8 cellular contexts compared by ENCODE assay signal in the genomic region with DNA sequence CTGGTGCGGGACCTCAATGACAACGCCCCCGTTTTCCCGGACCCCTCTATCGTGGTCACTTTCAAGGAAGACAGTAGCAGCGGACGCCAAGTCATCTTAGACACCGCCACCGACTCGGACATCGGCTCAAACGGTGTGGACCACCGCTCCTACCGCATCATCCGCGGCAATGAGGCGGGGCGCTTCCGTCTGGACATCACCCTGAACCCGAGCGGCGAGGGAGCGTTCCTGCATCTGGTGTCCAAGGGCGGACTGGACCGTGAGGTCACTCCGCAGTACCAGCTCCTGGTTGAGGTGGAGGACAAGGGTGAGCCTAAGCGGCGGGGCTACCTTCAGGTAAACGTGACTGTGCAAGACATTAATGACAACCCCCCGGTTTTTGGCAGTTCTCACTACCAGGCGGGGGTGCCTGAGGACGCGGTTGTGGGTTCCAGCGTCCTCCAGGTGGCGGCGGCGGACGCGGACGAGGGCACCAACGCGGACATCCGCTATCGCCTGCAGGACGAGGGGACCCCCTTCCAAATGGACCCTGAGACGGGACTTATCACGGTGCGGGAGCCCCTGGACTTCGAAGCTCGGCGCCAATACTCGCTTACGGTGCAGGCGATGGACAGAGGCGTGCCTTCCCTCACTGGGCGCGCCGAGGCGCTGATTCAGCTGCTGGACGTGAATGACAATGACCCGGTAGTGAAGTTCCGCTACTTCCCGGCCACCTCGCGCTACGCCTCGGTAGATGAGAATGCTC. TPM values are rescaled to one million over a fixed set of nuclear protein-coding genes. Genes with fewer than 3 reads are reported as not detected.
DNase-seq lines count a peak whose midpoint lies in the region; ATAC-seq, FAIRE-seq and TF ChIP-seq lines count a peak whose summit lies in the region.

No MANE protein-coding gene starts in this region.

- no peaks in the 10 kb centered on the region for H3K9me3 ChIP-seq in A549
- no peaks in the 10 kb centered on the region for H3K9me3 ChIP-seq in iPS DF 6.9 (ENCODE audit: control insufficient read depth, insufficient read depth, low read length)

- peak; percentile 45 to 50 for ATAC-seq in A549
- no peak for ATAC-seq in activated naive CD8-positive, alpha-beta T cell treated with anti-CD3 and anti-CD28 coated beads, Interleukin-2, amount 50 U/mL, for 24 hours
- no peak for ATAC-seq in HG02798 (IDR thresholded peaks at IDR 0.05; ENCODE audit: poor library complexity, unreplicated experiment)

- TF ChIP-seq EP300 in A549 (IDR thresholded peaks at IDR 0.05), result no peak

- TF ChIP-seq POLR2A in A549 (IDR thresholded peaks at IDR 0.05; ENCODE audit: low read length), result no peak

- H3K4me3 Mint-ChIP-seq in activated naive CD8-positive, alpha-beta T cell treated with anti-CD3 and anti-CD28 coated beads, Interleukin-2, amount 50 U/mL, for 24 hours, result peak overlapping the region; percentile 49

- TF ChIP-seq RAD21 in A549 (conservative IDR thresholded peaks at IDR 0.05 in 1 of 2, IDR thresholded peaks at IDR 0.05 in 1 of 2), result peak; percentile 24 to 50; a peak in 4 of 5 replicates

- peak overlapping the region; percentile 94 for H3K4me2 ChIP-seq in A549

- peaks cover 64% of the 10 kb centered on the region for H3K27me3 Mint-ChIP-seq in activated naive CD8-positive, alpha-beta T cell treated with anti-CD3 and anti-CD28 coated beads, Interleukin-2, amount 50 U/mL, for 24 hours

- H3K27ac Mint-ChIP-seq in activated naive CD8-positive, alpha-beta T cell treated with anti-CD3 and anti-CD28 coated beads, Interleukin-2, amount 50 U/mL, for 24 hours, result no peak overlapping the region

- no CpG with 5 or more reads among the region's 67 CpGs for WGBS in A549 (ENCODE audit: missing lambda C conversion rate)
- WGBS in iPS DF 6.9 (ENCODE audit: insufficient coverage, insufficient read length), result no CpG with 5 or more reads among the region's 67 CpGs

- POLR2A ChIA-PET in A549 (lab: Yijun Ruan, JAX), result no interaction called here

- TF ChIP-seq CTCF in A549 (IDR thresholded peaks at IDR 0.05), result peak; percentile 25; the same call in 2 of the 3 replicates

- H3K36me3 Mint-ChIP-seq in activated naive CD8-positive, alpha-beta T cell treated with anti-CD3 and anti-CD28 coated beads, Interleukin-2, amount 50 U/mL, for 24 hours (ENCODE audit: low read depth), result no peaks in the 10 kb centered on the region

- CTCF ChIA-PET in A549 (lab: Yijun Ruan, JAX), result interaction anchor here (0.6 to 2.6 kb wide), 9 partner anchors 10 to 434 kb away, joined by 3 to 10 read pairs (median 4); no protein-coding TSS in a partner anchor

- H3K4me1 ChIP-seq in A549 (peaks cover 10% of the 10 kb centered on the region; the same call in 2 of the 3 replicates), iPS DF 6.9 (ENCODE audit: control insufficient read depth, insufficient read depth, low read length) (peaks cover 3% of the 10 kb centered on the region; the same call in 1 of the 2 replicates)

- peaks cover 10% of the 10 kb centered on the region; the same call in 1 of the 2 replicates for H3K27me3 ChIP-seq in iPS DF 6.9 (ENCODE audit: control insufficient read depth, insufficient read depth, low read length)

- H3K27ac ChIP-seq in A549, result peak overlapping the region; percentile 60 to 86
- H3K27ac ChIP-seq in iPS DF 6.9 (ENCODE audit: low read length), result no peak overlapping the region

- peak; percentile 21 to 55 for DNase-seq in A549 (ENCODE audit: low read depth in 1 of 2, low spot score in 1 of 2)
- DNase-seq in GM03348 (ENCODE audit: low spot score), result peak; percentile 57
- peak; percentile 2 for DNase-seq in activated naive CD8-positive, alpha-beta T cell treated with anti-CD3 and anti-CD28 coated beads, Interleukin-2, amount 50 U/mL, for 24 hours
- DNase-seq in iPS DF 6.9 (ENCODE audit: low read depth, low spot score), result no peak
- peak; percentile 92 for DNase-seq in retina
- DNase-seq in cerebellar nuclear complex (lab: John Stamatoyannopoulos, UW), result no peak
- no peak for DNase-seq in activated CD4-positive, CD25-positive, alpha-beta regulatory T cell (lab: John Stamatoyannopoulos, UW)

- H3K4me3 ChIP-seq in A549 (peak overlapping the region; percentile 87), iPS DF 6.9 (ENCODE audit: low read length) (peak overlapping the region; percentile 67; the same call in 1 of the 2 replicates)

- H3K36me3 ChIP-seq in iPS DF 6.9 (ENCODE audit: control insufficient read depth, insufficient read depth, low read length), result no peaks in the 10 kb centered on the region

- peaks cover 35% of the 10 kb centered on the region for H3K4me1 Mint-ChIP-seq in activated naive CD8-positive, alpha-beta T cell treated with anti-CD3 and anti-CD28 coated beads, Interleukin-2, amount 50 U/mL, for 24 hours

- H3K9me3 Mint-ChIP-seq in activated naive CD8-positive, alpha-beta T cell treated with anti-CD3 and anti-CD28 coated beads, Interleukin-2, amount 50 U/mL, for 24 hours, result no peaks in the 10 kb centered on the region

- no peak for FAIRE-seq in A549 (lab: Jason Lieb, UNC)

TF ChIP-seq in A549, 52 proteins besides CTCF, POLR2A, EP300 and RAD21:
- TF ChIP-seq POLR2AphosphoS2 (conservative IDR thresholded peaks at IDR 0.05; ENCODE audit: low read length), result no peak
- TF ChIP-seq, protein P1, sequence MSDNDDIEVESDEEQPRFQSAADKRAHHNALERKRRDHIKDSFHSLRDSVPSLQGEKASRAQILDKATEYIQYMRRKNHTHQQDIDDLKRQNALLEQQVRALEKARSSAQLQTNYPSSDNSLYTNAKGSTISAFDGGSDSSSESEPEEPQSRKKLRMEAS (IDR thresholded peaks at IDR 0.05), result peak; percentile 54; the same call in 1 of the 2 replicates
- peak; percentile 43; the same call in 1 of the 2 replicates for TF ChIP-seq RNF2 (IDR thresholded peaks at IDR 0.05; ENCODE audit: borderline replicate concordance, low read depth)
- no peak for TF ChIP-seq ZC3H11A (IDR thresholded peaks at IDR 0.05)
- no peak for TF ChIP-seq CBX8 (IDR thresholded peaks at IDR 0.05)
- TF ChIP-seq SMC3 (IDR thresholded peaks at IDR 0.05), result peak; percentile 42
- TF ChIP-seq, protein P2, sequence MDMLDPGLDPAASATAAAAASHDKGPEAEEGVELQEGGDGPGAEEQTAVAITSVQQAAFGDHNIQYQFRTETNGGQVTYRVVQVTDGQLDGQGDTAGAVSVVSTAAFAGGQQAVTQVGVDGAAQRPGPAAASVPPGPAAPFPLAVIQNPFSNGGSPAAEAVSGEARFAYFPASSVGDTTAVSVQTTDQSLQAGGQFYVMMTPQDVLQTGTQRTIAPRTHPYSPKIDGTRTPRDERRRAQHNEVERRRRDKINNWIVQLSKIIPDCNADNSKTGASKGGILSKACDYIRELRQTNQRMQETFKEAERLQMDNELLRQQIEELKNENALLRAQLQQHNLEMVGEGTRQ (IDR thresholded peaks at IDR 0.05), result no peak

RNA-seq across cellular contexts. Expression of a gene that starts 2.2 kb away (rescaled TPM):
- polyA plus RNA-seq in A549 (2011; rRNA removed) (1.1 and 1.4 TPM in 2 replicates), A549 (2017; fragmentation: RNase III; extraction: RNeasy Plus Mini Kit Qiagen cat#74134 plus additional on column Dnase treatment) (0.29 to 0.42 TPM (median 0.32 TPM) in 3 replicates)
- 0.19 and 0.22 TPM in 2 replicates for polyA plus RNA-seq in A549 (2012; cell fraction: cytosol; rRNA removed)
- 0.32 and 0.45 TPM in 2 replicates for polyA plus RNA-seq in A549 (2012; cell fraction: nucleus; rRNA removed)
- 2.8 and 7.1 TPM in 2 replicates for polyA minus RNA-seq in A549 (2011; rRNA and poly(A)+ RNA removed)

Comparison
In these comparisons a context has a peak if more than half of its experiments do, and no peak if none do; other contexts are left out.
1. ATAC-seq: peak in A549 (2 of 2); none in activated naive CD8-positive, alpha-beta T cell treated with anti-CD3 and anti-CD28 coated beads, Interleukin-2, amount 50 U/mL, for 24 hours (single experiment) and HG02798 (single experiment).
2. DNase-seq: peak in A549 (2 of 2), GM03348 (single experiment), activated naive CD8-positive, alpha-beta T cell treated with anti-CD3 and anti-CD28 coated beads, Interleukin-2, amount 50 U/mL, for 24 hours (single experiment) and retina (single experiment); none in iPS DF 6.9 (single experiment), cerebellar nuclear complex (0 of 2) and activated CD4-positive, CD25-positive, alpha-beta regulatory T cell (0 of 4).